In the genomic region with DNA sequence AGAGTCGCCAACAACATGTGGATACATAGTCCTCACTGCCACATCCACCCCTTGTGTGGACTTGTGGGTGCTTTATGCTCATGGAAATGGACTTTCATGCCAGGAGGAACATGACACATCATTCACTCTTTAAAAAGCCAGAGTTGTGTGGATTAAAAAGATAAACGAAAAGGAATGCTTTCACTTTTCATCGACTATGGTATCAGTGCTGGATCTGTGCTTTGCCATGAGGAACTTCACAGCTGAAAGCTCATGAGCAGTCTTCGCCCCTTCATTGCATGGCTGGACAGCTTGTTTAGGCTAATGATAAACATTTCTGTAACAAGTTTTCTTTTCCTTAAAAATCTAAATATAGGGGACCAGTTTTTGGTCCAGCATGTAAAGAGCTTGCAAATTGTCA, we compare ENCODE assay signal across 16 cellular contexts.
DNase-seq lines count a peak whose midpoint lies in the region; ATAC-seq and TF ChIP-seq lines count a peak whose summit lies in the region.
"Had no signal": no experiment of that assay in that cellular context is flagged by ENCODE, and none has a peak within 500 bp of the region (broad histone marks: within the 10 kb centered on the region; RNA-seq: fewer than 3 reads in every experiment).

No MANE protein-coding gene starts in this region.

- H3K27me3 ChIP-seq in SJCRH30 (no peaks in the 10 kb centered on the region), fibroblast of lung (ENCODE audit: control insufficient read depth, insufficient read depth, low read length) (no peaks in the 10 kb centered on the region), smooth muscle cell (ENCODE audit: low read depth) (no peaks in the 10 kb centered on the region), hepatocyte (no peaks in the 10 kb centered on the region)
- H3K27me3 ChIP-seq in effector memory CD4-positive, alpha-beta T cell (replicated peaks; ENCODE audit: control insufficient read depth, insufficient read depth, low read length, poor library complexity, severe bottlenecking), result no peaks in the 10 kb centered on the region
- H3K27me3 ChIP-seq: BLaER1 treated with 17β-estradiol and CSF1 and Interleukin-3, amounts not matched to agents 10 nM and 100 nM had no signal

- DNase-seq in SJCRH30 (no peak), fibroblast of lung (ENCODE audit: low read depth in 2 of 2) (peak in 1 of 2 donors; percentile 30), myocyte (ENCODE audit: low read depth) (peak; percentile 15), smooth muscle cell (lab: John Stamatoyannopoulos, UW; ENCODE audit: unreplicated experiment) (no peak), hepatocyte (ENCODE audit: low spot score) (no peak), left lobe of liver (ENCODE audit: low spot score) (no peak)
- no peak for DNase-seq in effector memory CD4-positive, alpha-beta T cell
- no peak for DNase-seq in activated CD4-positive, alpha-beta T cell treated with anti-CD3 and anti-CD28 coated beads for 1 hour
- DNase-seq: AML-193; Calu3; CD4-positive, CD25-positive, alpha-beta regulatory T cell; GM23248; H7 had no signal

- peaks cover 38% of the 10 kb centered on the region for H3K4me1 ChIP-seq in SJCRH30
- no peaks in the 10 kb centered on the region for H3K4me1 ChIP-seq in fibroblast of lung (ENCODE audit: control insufficient read depth, extremely low read depth, insufficient read depth, low read length)
- peaks cover 9% of the 10 kb centered on the region for H3K4me1 ChIP-seq in smooth muscle cell (ENCODE audit: low read depth)
- H3K4me1 ChIP-seq in effector memory CD4-positive, alpha-beta T cell (ENCODE audit: control insufficient read depth, insufficient read depth, low read length, poor library complexity, severe bottlenecking), result no peaks in the 10 kb centered on the region
- no peaks in the 10 kb centered on the region for H3K4me1 ChIP-seq in hepatocyte (ENCODE audit: insufficient read depth)
- H3K4me1 ChIP-seq: A549 had no signal

- H4K20me1 ChIP-seq in fibroblast of lung (ENCODE audit: control insufficient read depth, extremely low read depth, insufficient read depth, low read length), result no peaks in the 10 kb centered on the region
- H4K20me1 ChIP-seq in smooth muscle cell (ENCODE audit: low read depth), result peaks cover 44% of the 10 kb centered on the region
- no peaks in the 10 kb centered on the region for H4K20me1 ChIP-seq in hepatocyte (ENCODE audit: insufficient read depth, poor library complexity, severe bottlenecking)
- H4K20me1 ChIP-seq: BLaER1 treated with 17β-estradiol and CSF1 and Interleukin-3, amounts not matched to agents 10 nM and 100 nM had no signal

- H2AFZ ChIP-seq in fibroblast of lung (ENCODE audit: low read length), result no peak overlapping the region
- no peak overlapping the region for H2AFZ ChIP-seq in smooth muscle cell (ENCODE audit: low read depth)
- no peak overlapping the region for H2AFZ ChIP-seq in hepatocyte
- H2AFZ ChIP-seq: GM23248 had no signal

- H3K79me2 ChIP-seq in fibroblast of lung (ENCODE audit: control insufficient read depth, insufficient read depth, low read length), result no peaks in the 10 kb centered on the region
- H3K79me2 ChIP-seq in smooth muscle cell (ENCODE audit: low read depth), result no peaks in the 10 kb centered on the region
- H3K79me2 ChIP-seq in hepatocyte, result no peaks in the 10 kb centered on the region

- H3K9me3 ChIP-seq in SJCRH30 (replicated peaks) (no peaks in the 10 kb centered on the region), fibroblast of lung (ENCODE audit: control insufficient read depth, insufficient read depth, low read depth, low read length) (no peaks in the 10 kb centered on the region), smooth muscle cell (replicated peaks; ENCODE audit: low read depth) (no peaks in the 10 kb centered on the region), hepatocyte (ENCODE audit: low read depth) (no peaks in the 10 kb centered on the region)
- no peaks in the 10 kb centered on the region for H3K9me3 ChIP-seq in effector memory CD4-positive, alpha-beta T cell (ENCODE audit: control insufficient read depth, low read length)
- H3K9me3 ChIP-seq: A549; BLaER1 treated with 17β-estradiol and CSF1 and Interleukin-3, amounts not matched to agents 10 nM and 100 nM had no signal

- peaks cover 12% of the 10 kb centered on the region for H3K36me3 ChIP-seq in SJCRH30
- H3K36me3 ChIP-seq in fibroblast of lung (ENCODE audit: control insufficient read depth, insufficient read depth, low read length), result no peaks in the 10 kb centered on the region
- no peaks in the 10 kb centered on the region for H3K36me3 ChIP-seq in smooth muscle cell (ENCODE audit: low read depth)
- H3K36me3 ChIP-seq in effector memory CD4-positive, alpha-beta T cell (ENCODE audit: control insufficient read depth, insufficient read depth, low read length), result no peaks in the 10 kb centered on the region
- no peaks in the 10 kb centered on the region for H3K36me3 ChIP-seq in hepatocyte (replicated peaks; ENCODE audit: insufficient read depth, low read depth)
- H3K36me3 ChIP-seq: BLaER1 treated with 17β-estradiol and CSF1 and Interleukin-3, amounts not matched to agents 10 nM and 100 nM had no signal

- H3K9ac ChIP-seq in fibroblast of lung (ENCODE audit: insufficient read depth, low read length) (no peak overlapping the region), smooth muscle cell (ENCODE audit: low read depth) (no peak overlapping the region)
- H3K9ac ChIP-seq: BLaER1 treated with 17β-estradiol and CSF1 and Interleukin-3, amounts not matched to agents 10 nM and 100 nM; GM23248 had no signal

- no peak for ATAC-seq in left lobe of liver
- ATAC-seq: A549, GM12878 had no signal

- peak overlapping the region; percentile 17 for H3K4me2 ChIP-seq in fibroblast of lung (ENCODE audit: extremely low read depth, insufficient read depth, low read length)
- H3K4me2 ChIP-seq in smooth muscle cell, result peak overlapping the region; percentile 6
- no peak overlapping the region for H3K4me2 ChIP-seq in hepatocyte
- H3K4me2 ChIP-seq: A549 had no signal

- TF ChIP-seq CTCF in fibroblast of lung (conservative IDR thresholded peaks at IDR 0.05 in 1 of 2, IDR thresholded peaks at IDR 0.05 in 1 of 2; ENCODE audit: low read depth in 1 of 2, low read length in 2 of 2) (no peak), smooth muscle cell (IDR thresholded peaks at IDR 0.05; ENCODE audit: borderline replicate concordance, insufficient read depth, poor library complexity, severe bottlenecking) (no peak), hepatocyte (IDR thresholded peaks at IDR 0.05; ENCODE audit: poor library complexity) (no peak)

- H3F3A ChIP-seq in smooth muscle cell (ENCODE audit: low read depth), result peaks cover 7% of the 10 kb centered on the region

- no peaks in the 10 kb centered on the region for H3K9me2 ChIP-seq in hepatocyte (replicated peaks; ENCODE audit: insufficient read depth)

- 46% methylated on average over 4 of the region's 4 CpGs for WGBS in smooth muscle cell (ENCODE audit: low lambda C conversion rate)
- 74% methylated on average over 4 of the region's 4 CpGs for WGBS in hepatocyte (ENCODE audit: low lambda C conversion rate, missing lambda C conversion rate)

- H3K27ac ChIP-seq in SJCRH30 (peak overlapping the region; percentile 79), fibroblast of lung (ENCODE audit: insufficient read depth, low read length) (no peak overlapping the region), smooth muscle cell (ENCODE audit: low read depth) (peak overlapping the region; percentile 82), hepatocyte (no peak overlapping the region)
- no peak overlapping the region for H3K27ac ChIP-seq in effector memory CD4-positive, alpha-beta T cell (ENCODE audit: insufficient read depth, low read length, poor library complexity, severe bottlenecking)
- H3K27ac ChIP-seq: A549; BLaER1 treated with 17β-estradiol and CSF1 and Interleukin-3, amounts not matched to agents 10 nM and 100 nM; GM23248 had no signal

- H3K4me3 ChIP-seq in SJCRH30, result no peak overlapping the region
- H3K4me3 ChIP-seq in fibroblast of lung (replicated peaks in 1 of 4; ENCODE audit: control extremely low read depth in 1 of 4, insufficient read depth in 1 of 4, low read depth in 3 of 4, low read length in 4 of 4), result no peak overlapping the region
- H3K4me3 ChIP-seq in smooth muscle cell, result no peak overlapping the region
- H3K4me3 ChIP-seq in effector memory CD4-positive, alpha-beta T cell (ENCODE audit: insufficient read depth, low read depth, low read length, poor library complexity, severe bottlenecking), result no peak overlapping the region
- no peak overlapping the region for H3K4me3 ChIP-seq in hepatocyte
- H3K4me3 ChIP-seq: A549; BLaER1 treated with 17β-estradiol and CSF1 and Interleukin-3, amounts not matched to agents 10 nM and 100 nM; GM12878; GM23248 had no signal

Comparison
In these comparisons a context has a peak if more than half of its experiments do, and no peak if none do; other contexts are left out.
1. H3K27ac ChIP-seq: peak in SJCRH30 (single experiment) and smooth muscle cell (single experiment); none in fibroblast of lung (single experiment), effector memory CD4-positive, alpha-beta T cell (single experiment) and hepatocyte (single experiment).